In the genomic region with DNA sequence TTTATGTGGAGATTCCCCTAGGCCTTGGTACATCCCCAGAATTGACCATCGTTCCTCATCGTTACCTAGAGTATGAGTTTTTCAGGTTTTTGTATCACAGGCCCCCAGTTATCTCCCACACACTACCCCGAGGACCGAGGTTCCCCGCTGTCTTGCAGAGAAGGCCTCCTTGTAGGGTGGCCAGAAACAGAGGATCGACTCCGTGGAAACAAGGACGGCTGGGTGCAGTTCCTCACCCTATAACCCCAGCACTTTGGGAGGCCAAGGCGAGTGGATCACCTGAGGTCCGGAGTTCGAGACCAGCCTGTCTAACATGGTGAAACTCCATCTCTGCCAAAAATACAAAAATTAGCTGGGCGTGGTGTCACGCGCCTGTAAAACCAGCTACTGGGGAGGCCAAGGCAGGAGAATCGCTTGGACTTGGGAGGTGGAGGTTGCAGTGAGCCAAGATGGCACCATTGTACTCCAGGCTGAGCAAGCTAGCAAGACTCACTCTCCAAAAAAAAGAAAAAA, we compare ENCODE assay signal across 8 cellular contexts. TPM values are rescaled to one million over a fixed set of nuclear protein-coding genes. Genes with fewer than 3 reads are reported as not detected.
DNase-seq lines count a peak whose midpoint lies in the region; ATAC-seq and TF ChIP-seq lines count a peak whose summit lies in the region.

No MANE protein-coding gene starts in this region.

- no peak for ATAC-seq in natural killer cell treated with Interleukin-12 subunit alpha and Interleukin-12 subunit beta and Interleukin-15 and Interleukin-18, amount 100 ng/mL, for 72 hours
- ATAC-seq in HG03025 (IDR thresholded peaks at IDR 0.05; ENCODE audit: low FRiP score, unreplicated experiment) (no peak), HG03159 (IDR thresholded peaks at IDR 0.05; ENCODE audit: unreplicated experiment) (no peak), HG02981 (IDR thresholded peaks at IDR 0.05; ENCODE audit: unreplicated experiment) (no peak)

- DNase-seq in BE2C (no peak), MG63 (no peak), dorsolateral prefrontal cortex (no peak), NCI-H2171 treated with DMSO at 0.1 percent for 48 hours (lab: John Stamatoyannopoulos, UW) (no peak)
- no peak for DNase-seq in natural killer cell treated with Interleukin-12 subunit alpha and Interleukin-12 subunit beta and Interleukin-15 and Interleukin-18, amount 100 ng/mL, for 72 hours (ENCODE audit: low spot score)

- H3K27ac ChIP-seq in dorsolateral prefrontal cortex, result peak overlapping the region in 58 of 59 donors; percentile 23 to 98 (median 89)

- intact Hi-C loops in dorsolateral prefrontal cortex (cut with DNase I), result loop anchor here in 1 of 2 donors (1.0 kb wide), 1 partner anchor 21 kb away; the partner anchor contains the start of gene ABHD17A

- peak overlapping the region; percentile 80 to 85 for H3K27ac Mint-ChIP-seq in natural killer cell treated with Interleukin-12 subunit alpha and Interleukin-12 subunit beta and Interleukin-15 and Interleukin-18, amount 100 ng/mL, for 72 hours

- H3K9me3 Mint-ChIP-seq in natural killer cell treated with Interleukin-12 subunit alpha and Interleukin-12 subunit beta and Interleukin-15 and Interleukin-18, amount 100 ng/mL, for 72 hours, result no peaks in the 10 kb centered on the region

- H3K27me3 ChIP-seq in BE2C (no peaks in the 10 kb centered on the region), MG63 (no peaks in the 10 kb centered on the region), dorsolateral prefrontal cortex (no peaks in the 10 kb centered on the region)

- peaks cover 21 to 27% of the 10 kb centered on the region in 2 donors for H3K4me1 Mint-ChIP-seq in natural killer cell treated with Interleukin-12 subunit alpha and Interleukin-12 subunit beta and Interleukin-15 and Interleukin-18, amount 100 ng/mL, for 72 hours (ENCODE audit: low read depth in 2 of 2)

- peak overlapping the region; percentile 61 for H3K4me3 ChIP-seq in BE2C (ENCODE audit: low read depth, low read length)
- H3K4me3 ChIP-seq in MG63, result peak overlapping the region; percentile 74
- H3K4me3 ChIP-seq in dorsolateral prefrontal cortex, result peak overlapping the region; percentile 47 to 86 (median 68)

- H3K4me1 ChIP-seq in BE2C, result peaks cover 9% of the 10 kb centered on the region

- H3K9me3 ChIP-seq in BE2C (no peaks in the 10 kb centered on the region), MG63 (no peaks in the 10 kb centered on the region)

- H3K4me3 Mint-ChIP-seq in natural killer cell treated with Interleukin-12 subunit alpha and Interleukin-12 subunit beta and Interleukin-15 and Interleukin-18, amount 100 ng/mL, for 72 hours, result peak overlapping the region; percentile 96

- H3K36me3 Mint-ChIP-seq in natural killer cell treated with Interleukin-12 subunit alpha and Interleukin-12 subunit beta and Interleukin-15 and Interleukin-18, amount 100 ng/mL, for 72 hours, result no peaks in the 10 kb centered on the region

- H3K27me3 Mint-ChIP-seq in natural killer cell treated with Interleukin-12 subunit alpha and Interleukin-12 subunit beta and Interleukin-15 and Interleukin-18, amount 100 ng/mL, for 72 hours, result no peaks in the 10 kb centered on the region

- TF ChIP-seq CTCF in BE2C (IDR thresholded peaks at IDR 0.05; ENCODE audit: low read depth, low read length) (no peak), dorsolateral prefrontal cortex (IDR thresholded peaks at IDR 0.05 in 54 of 56, conservative IDR thresholded peaks at IDR 0.05 in 2 of 56; ENCODE audit: low read depth in 1 of 56, partially characterized antibody in 56 of 56) (no peak)

- H3K36me3 ChIP-seq in BE2C (peaks cover 20% of the 10 kb centered on the region), MG63 (no peaks in the 10 kb centered on the region)

RNA-seq across cellular contexts. Expression of gene ADAT3, which starts 0.7 kb away (rescaled TPM):
- 51.0 TPM for polyA plus RNA-seq in BE2C (2012; ENCODE audit: insufficient read depth, insufficient read length, low read depth)
- 3.6 TPM in 1 of 2 replicates, not detected in the other for total RNA-seq in MG63 (2014; rRNA removed; shearing (Covaris generic); ENCODE audit: low replicate concordance)
- total RNA-seq in dorsolateral prefrontal cortex, result 10 to 100 TPM in 3 of 120 experiments, 1 to 10 TPM in 117; 2.5 to 11.7 (median 5.9) TPM
- 10 to 100 TPM in 1 of 2 donors, 1 to 10 TPM in 1; 7.5 to 13.3 TPM for total RNA-seq in natural killer cell treated with Interleukin-12 subunit alpha and Interleukin-12 subunit beta and Interleukin-15 and Interleukin-18, amount 100 ng/mL, for 72 hours

RNA-seq across cellular contexts. Expression of gene SCAMP4, which starts 0.7 kb away (rescaled TPM):
- 23.2 TPM for polyA plus RNA-seq in BE2C (2012; ENCODE audit: insufficient read depth, insufficient read length, low read depth)
- 33.0 and 41.5 TPM in 2 replicates for total RNA-seq in MG63 (2014; rRNA removed; shearing (Covaris generic); ENCODE audit: low replicate concordance)
- 10 to 100 TPM; 39.8 to 90.1 (median 58.7) TPM for total RNA-seq in dorsolateral prefrontal cortex
- 10 to 100 TPM; 34.8 to 66.2 TPM for total RNA-seq in natural killer cell treated with Interleukin-12 subunit alpha and Interleukin-12 subunit beta and Interleukin-15 and Interleukin-18, amount 100 ng/mL, for 72 hours

RNA-seq across cellular contexts. Expression of gene ABHD17A, which starts 20.6 kb away (rescaled TPM):
- polyA plus RNA-seq in BE2C (2012; ENCODE audit: insufficient read depth, insufficient read length, low read depth), result 324 TPM
- 51.7 and 70.7 TPM in 2 replicates for total RNA-seq in MG63 (2014; rRNA removed; shearing (Covaris generic); ENCODE audit: low replicate concordance)
- 100 to 1,000 TPM in 118 of 120 experiments, 10 to 100 TPM in 2; 93.9 to 197 (median 126) TPM for total RNA-seq in dorsolateral prefrontal cortex
- 100 to 1,000 TPM; 127 to 132 TPM for total RNA-seq in natural killer cell treated with Interleukin-12 subunit alpha and Interleukin-12 subunit beta and Interleukin-15 and Interleukin-18, amount 100 ng/mL, for 72 hours

RNA-seq across cellular contexts. Expression of gene CSNK1G2, which starts 35.1 kb away (rescaled TPM):
- polyA plus RNA-seq in BE2C (2012; ENCODE audit: insufficient read depth, insufficient read length, low read depth), result 219 TPM
- total RNA-seq in MG63 (2014; rRNA removed; shearing (Covaris generic); ENCODE audit: low replicate concordance), result 20.1 and 34.5 TPM in 2 replicates
- 10 to 100 TPM; 36.6 to 99.4 (median 58.0) TPM for total RNA-seq in dorsolateral prefrontal cortex
- 100 to 1,000 TPM in 1 of 2 donors, 10 to 100 TPM in 1; 57.5 to 103 TPM for total RNA-seq in natural killer cell treated with Interleukin-12 subunit alpha and Interleukin-12 subunit beta and Interleukin-15 and Interleukin-18, amount 100 ng/mL, for 72 hours

RNA-seq across cellular contexts. Expression of gene KLF16, which starts 42.5 kb away (rescaled TPM):
- polyA plus RNA-seq in BE2C (2012; ENCODE audit: insufficient read depth, insufficient read length, low read depth), result 112 TPM
- total RNA-seq in MG63 (2014; rRNA removed; shearing (Covaris generic); ENCODE audit: low replicate concordance), result 8.1 and 12.6 TPM in 2 replicates
- 10 to 100 TPM; 18.4 to 58.7 (median 34.5) TPM for total RNA-seq in dorsolateral prefrontal cortex
- 10 to 100 TPM; 18.0 to 49.8 TPM for total RNA-seq in natural killer cell treated with Interleukin-12 subunit alpha and Interleukin-12 subunit beta and Interleukin-15 and Interleukin-18, amount 100 ng/mL, for 72 hours
